11 cellular contexts compared by ENCODE assay signal in the genomic region with DNA sequence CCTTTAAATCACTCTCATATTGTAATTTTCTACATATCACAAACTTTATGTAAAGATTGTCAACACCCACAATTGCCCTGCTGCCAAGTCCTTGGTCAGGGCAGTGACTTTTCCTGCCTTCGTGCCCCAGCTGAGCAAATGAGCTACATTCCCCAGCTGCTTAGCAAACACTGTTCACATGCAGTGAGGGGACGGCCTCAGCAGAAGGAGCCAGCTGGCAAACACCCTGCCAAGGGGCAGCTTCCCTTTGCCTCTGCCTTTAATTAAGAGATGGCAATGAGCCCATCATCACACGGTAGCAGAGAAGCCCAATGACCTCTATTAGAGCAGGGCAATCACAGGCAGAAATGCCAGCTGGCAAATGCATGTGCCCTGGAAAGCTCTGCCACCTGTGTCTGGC.
A peak's percentile ranks its signal among the peaks of the same experiment; 100 is the strongest.
DNase-seq lines count a peak whose midpoint lies in the region; ATAC-seq lines count a peak whose summit lies in the region.
"Had no signal": no experiment of that assay in that cellular context is flagged by ENCODE, and none has a peak within 500 bp of the region (broad histone marks: within the 10 kb centered on the region; RNA-seq: fewer than 3 reads in every experiment).

No MANE protein-coding gene starts in this region.

- no peaks in the 10 kb centered on the region for H3K27me3 Mint-ChIP-seq in CD4-positive, alpha-beta memory T cell
- H3K27me3 Mint-ChIP-seq in T-helper 2 cell treated with Interferon-gamma antibody and Interleukin-4, amounts not matched to agents 5 μg/mL and 100 μg/mL, for 36 hours (ENCODE audit: low read depth) = no peaks in the 10 kb centered on the region

- no peak overlapping the region for H3K27ac ChIP-seq in CD4-positive, alpha-beta memory T cell (ENCODE audit: low read depth, low read length)
- H3K27ac ChIP-seq: C4-2B had no signal

- no peak overlapping the region for H3K27ac Mint-ChIP-seq in CD4-positive, alpha-beta memory T cell
- no peak overlapping the region for H3K27ac Mint-ChIP-seq in T-helper 2 cell treated with Interferon-gamma antibody and Interleukin-4, amounts not matched to agents 5 μg/mL and 100 μg/mL, for 36 hours
- H3K27ac Mint-ChIP-seq: nephron progenitor cell had no signal

- no peak overlapping the region for H3K4me3 ChIP-seq in CD4-positive, alpha-beta memory T cell (ENCODE audit: low read length in 2 of 2)

- H3K4me1 Mint-ChIP-seq in CD4-positive, alpha-beta memory T cell = no peaks in the 10 kb centered on the region
- no peaks in the 10 kb centered on the region for H3K4me1 Mint-ChIP-seq in T-helper 2 cell treated with Interferon-gamma antibody and Interleukin-4, amounts not matched to agents 5 μg/mL and 100 μg/mL, for 36 hours (ENCODE audit: low read depth)
- H3K4me1 Mint-ChIP-seq: nephron progenitor cell had no signal

- no peaks in the 10 kb centered on the region for H3K9me3 ChIP-seq in CD4-positive, alpha-beta memory T cell (ENCODE audit: control insufficient read depth in 1 of 2, low read length in 2 of 2)

- no peak for ATAC-seq in GM18868 (IDR thresholded peaks at IDR 0.05; ENCODE audit: unreplicated experiment)
- ATAC-seq in HG03460 (IDR thresholded peaks at IDR 0.05; ENCODE audit: unreplicated experiment) = no peak

- no peaks in the 10 kb centered on the region for H3K36me3 Mint-ChIP-seq in CD4-positive, alpha-beta memory T cell
- H3K36me3 Mint-ChIP-seq in T-helper 2 cell treated with Interferon-gamma antibody and Interleukin-4, amounts not matched to agents 5 μg/mL and 100 μg/mL, for 36 hours (ENCODE audit: low read depth) = no peaks in the 10 kb centered on the region

- no peaks in the 10 kb centered on the region for H3K27me3 ChIP-seq in CD4-positive, alpha-beta memory T cell (ENCODE audit: insufficient read depth, low read length)

- no peaks in the 10 kb centered on the region for H3K4me1 ChIP-seq in CD4-positive, alpha-beta memory T cell (ENCODE audit: insufficient read depth, low read length)

- no peaks in the 10 kb centered on the region for H3K36me3 ChIP-seq in CD4-positive, alpha-beta memory T cell (ENCODE audit: insufficient read depth, low read length)

- H3K9me3 Mint-ChIP-seq in CD4-positive, alpha-beta memory T cell = peaks cover 0 to 7% (median 0%) of the 10 kb centered on the region in 8 donors
- H3K9me3 Mint-ChIP-seq in T-helper 2 cell treated with Interferon-gamma antibody and Interleukin-4, amounts not matched to agents 5 μg/mL and 100 μg/mL, for 36 hours = no peaks in the 10 kb centered on the region
- H3K9me3 Mint-ChIP-seq: nephron progenitor cell had no signal

- DNase-seq in AG08396 (ENCODE audit: low spot score) (peak; percentile 1), NCI-H1092 (lab: John Stamatoyannopoulos, UW) (peak; percentile 96), UCSD-AML1 (lab: John Stamatoyannopoulos, UW; ENCODE audit: unreplicated experiment) (peak; percentile 4), iPS-NIHi7 (ENCODE audit: extremely low spot score) (peak; percentile 6)
- no peak for DNase-seq in CD4-positive, alpha-beta memory T cell
- DNase-seq in T-helper 2 cell treated with Interferon-gamma antibody and Interleukin-4, amounts not matched to agents 5 μg/mL and 100 μg/mL, for 36 hours (ENCODE audit: low spot score) = no peak
- DNase-seq: activated CD4-positive, alpha-beta T cell treated with anti-CD3 and anti-CD28 coated beads, Interleukin-2, amount 50 U/mL, for 1 hour; nephron progenitor cell had no signal

- no peak overlapping the region for H3K4me3 Mint-ChIP-seq in CD4-positive, alpha-beta memory T cell
- H3K4me3 Mint-ChIP-seq in T-helper 2 cell treated with Interferon-gamma antibody and Interleukin-4, amounts not matched to agents 5 μg/mL and 100 μg/mL, for 36 hours = no peak overlapping the region
- H3K4me3 Mint-ChIP-seq: nephron progenitor cell had no signal

- POLR2A ChIA-PET in CD4-positive, alpha-beta memory T cell (lab: Charles Lee; ENCODE audit: partially characterized antibody) = no interaction called here

- CTCF ChIA-PET in CD4-positive, alpha-beta memory T cell (lab: Charles Lee; ENCODE audit: partially characterized antibody) = no interaction called here

- intact Hi-C loops in CD4-positive, alpha-beta memory T cell (cut with micrococcal nuclease) = no loop called here

Comparison
In these comparisons a context has a peak if more than half of its experiments do, and no peak if none do; other contexts are left out.
1. DNase-seq: peak in AG08396 (single experiment), NCI-H1092 (single experiment), UCSD-AML1 (single experiment) and iPS-NIHi7 (single experiment); none in CD4-positive, alpha-beta memory T cell (0 of 5) and T-helper 2 cell treated with Interferon-gamma antibody and Interleukin-4, amounts not matched to agents 5 μg/mL and 100 μg/mL, for 36 hours (single experiment).